8 cellular contexts compared by ENCODE assay signal in genomic region chr10:13348216-13349017, GRCh38. TPM values are rescaled to one million over a fixed set of nuclear protein-coding genes. Genes with fewer than 3 reads are reported as not detected.
DNase-seq lines count a peak whose midpoint lies in the region; ATAC-seq and TF ChIP-seq lines count a peak whose summit lies in the region.

TSS of gene SEPHS1 (minus strand) at chr10:13348293. CDS start at chr10:13344950, 3,343 bp downstream.

- peaks cover 5% of the 10 kb centered on the region for H3K27me3 Mint-ChIP-seq in Caco-2 (ENCODE audit: insufficient read depth, unreplicated experiment)
- peaks cover 0 to 3% (median 0%) of the 10 kb centered on the region in 5 donors for H3K27me3 Mint-ChIP-seq in naive thymus-derived CD8-positive, alpha-beta T cell

- peak; percentile 84 to 92 for DNase-seq in Caco-2
- DNase-seq in HT-29 (ENCODE audit: low spot score): peak; percentile 72
- DNase-seq in RKO (ENCODE audit: low spot score): peak; percentile 85
- DNase-seq in activated T-helper 1 cell treated with anti-CD3 and anti-CD28 coated beads, Interleukin-2, amount 50 U/mL, for 16 hours (ENCODE audit: low read depth in 1 of 2, low spot score in 1 of 2): peak; percentile 64 to 78
- peak; percentile 51 for DNase-seq in fibroblast of mammary gland (ENCODE audit: low read depth)
- peak; percentile 74 to 91 (median 80) for DNase-seq in naive thymus-derived CD8-positive, alpha-beta T cell
- peak; percentile 84 for DNase-seq in stimulated activated naive CD4-positive, alpha-beta T cell treated with Interleukin-2 at 50 U/mL for 16 hours (lab: John Stamatoyannopoulos, UW)

- H3K36me3 ChIP-seq in Caco-2 (ENCODE audit: control insufficient read depth, insufficient read depth, low read length): peaks cover 2% of the 10 kb centered on the region; the same call in 1 of the 2 replicates

- peaks cover 21% of the 10 kb centered on the region for H3K4me1 Mint-ChIP-seq in Caco-2 (ENCODE audit: low read depth, unreplicated experiment)
- peaks cover 21 to 68% (median 64%) of the 10 kb centered on the region in 4 donors for H3K4me1 Mint-ChIP-seq in naive thymus-derived CD8-positive, alpha-beta T cell

- intact Hi-C loops in Caco-2 (cut with micrococcal nuclease; ENCODE audit: unreplicated experiment): no loop called here

- H3K4me3 ChIP-seq in Caco-2 (ENCODE audit: low read depth, low read length) (peak within 1 kb of the TSS; percentile 39), fibroblast of mammary gland (ENCODE audit: control insufficient read depth, low read depth, low read length) (peak within 1 kb of the TSS; percentile 66)

- POLR2A ChIA-PET in Caco-2 (lab: Charles Lee): interaction anchor here (0.6 to 0.9 kb wide), 3 partner anchors 30 to 49 kb away, joined by 3 to 4 read pairs (median 3); no protein-coding TSS in a partner anchor
- POLR2A ChIA-PET in naive thymus-derived CD8-positive, alpha-beta T cell (lab: Charles Lee): interaction anchor here (0.7 to 4.6 kb wide), 10 partner anchors 8 to 1610 kb away, joined by 3 to 132 read pairs (median 4); partner anchors contain the start of genes CDNF, HSPA14, MEIG1 and MSANTD7

- H3K27ac Mint-ChIP-seq in Caco-2 (ENCODE audit: unreplicated experiment): peak within 1 kb of the TSS; percentile 79
- peak within 1 kb of the TSS; percentile 92 to 99 (median 96) for H3K27ac Mint-ChIP-seq in naive thymus-derived CD8-positive, alpha-beta T cell

- TF ChIP-seq CTCF in Caco-2 (IDR thresholded peaks at IDR 0.05; ENCODE audit: insufficient read depth in 1 of 2, low read depth in 1 of 2, low read length in 1 of 2, severe bottlenecking in 1 of 2, unreplicated experiment in 1 of 2): peak in 1 of 2 experiments; percentile 25
- no peak for TF ChIP-seq CTCF in fibroblast of mammary gland (conservative IDR thresholded peaks at IDR 0.05; ENCODE audit: control insufficient read depth, insufficient read depth, low read depth, low read length)

- H3K36me3 Mint-ChIP-seq in Caco-2 (ENCODE audit: insufficient read depth, unreplicated experiment): peaks cover 42% of the 10 kb centered on the region
- peaks cover 0 to 7% (median 5%) of the 10 kb centered on the region in 3 donors for H3K36me3 Mint-ChIP-seq in naive thymus-derived CD8-positive, alpha-beta T cell

- H3K27me3 ChIP-seq in Caco-2 (replicated peaks; ENCODE audit: control insufficient read depth, insufficient read depth, low read length): no peaks in the 10 kb centered on the region

- peak; percentile 59 for ATAC-seq in GM19455 (IDR thresholded peaks at IDR 0.05; ENCODE audit: unreplicated experiment)
- ATAC-seq in naive thymus-derived CD8-positive, alpha-beta T cell: peak; percentile 70 to 77

- CTCF ChIA-PET in Caco-2 (lab: Charles Lee): no interaction called here

- H3K9me3 Mint-ChIP-seq in Caco-2 (ENCODE audit: unreplicated experiment): no peaks in the 10 kb centered on the region
- H3K9me3 Mint-ChIP-seq in naive thymus-derived CD8-positive, alpha-beta T cell: no peaks in the 10 kb centered on the region

- no peaks in the 10 kb centered on the region for H3K9me3 ChIP-seq in Caco-2

- H3K4me3 Mint-ChIP-seq in Caco-2 (ENCODE audit: unreplicated experiment): peak within 1 kb of the TSS; percentile 80
- peak within 1 kb of the TSS; percentile 77 to 97 (median 95) for H3K4me3 Mint-ChIP-seq in naive thymus-derived CD8-positive, alpha-beta T cell

- H3K4me1 ChIP-seq in Caco-2: peaks cover 14% of the 10 kb centered on the region; the same call in 1 of the 2 replicates

- BruUV-seq in Caco-2 (replicated peaks; lab: Mats Ljungman, UMichigan): TSS peak; percentile 66

RNA-seq across cellular contexts. Expression of gene SEPHS1, which starts in this region (rescaled TPM):
- total RNA-seq in Caco-2 (2022): 129 and 139 TPM in 2 replicates
- total RNA-seq in HT-29 (2014; rRNA removed; shearing (Covaris generic)): 53.8 and 58.8 TPM in 2 replicates
- 10 to 100 TPM; 32.7 to 42.7 TPM for total RNA-seq in naive thymus-derived CD8-positive, alpha-beta T cell
- 10 to 100 TPM; 17.7 to 22.5 (median 21.9) TPM for polyA plus RNA-seq in naive thymus-derived CD8-positive, alpha-beta T cell

Comparison
In these comparisons a context has a peak if more than half of its experiments do, and no peak if none do; other contexts are left out.
1. Peak in every context shown above with its lines: DNase-seq, ATAC-seq and H3K4me3 ChIP-seq.